20 cellular contexts compared by ENCODE assay signal in genomic region chr9:37679649-37680402, GRCh38. TPM values are rescaled to one million over a fixed set of nuclear protein-coding genes. Genes with fewer than 3 reads are reported as not detected.
"Had no signal": no experiment of that assay in that cellular context is flagged by ENCODE, and none has a peak within 500 bp of the region (broad histone marks: within the 10 kb centered on the region; RNA-seq: fewer than 3 reads in every experiment).

No MANE protein-coding gene starts in this region.

- H3K4me1 ChIP-seq: body of pancreas, foreskin keratinocyte, parathyroid adenoma had no signal

- H3K4me3 Mint-ChIP-seq: activated CD4-positive, alpha-beta T cell treated with anti-CD3 and anti-CD28 coated beads, Interleukin-2, amount 10 ng/mL, durations not matched to agents 7 days and 5 days; activated CD8-positive, alpha-beta T cell treated with anti-CD3 and anti-CD28 coated beads, Interleukin-2, amount 10 ng/mL, durations not matched to agents 7 days and 5 days; activated naive CD4-positive, alpha-beta T cell treated with anti-CD3 and anti-CD28 coated beads for 36 hours; activated T-cell treated with anti-CD3 and anti-CD28 coated beads, Interleukin-2, amount 50 U/mL, for 4 hours; naive thymus-derived CD4-positive, alpha-beta T cell; stimulated activated effector memory CD8-positive, alpha-beta T cell treated with anti-CD3 and anti-CD28 coated beads, Interleukin-12 subunit alpha, Interleukin-12 subunit beta, amount 100 ng/mL, for 72 hours; T-helper 2 cell treated with Interferon-gamma antibody and Interleukin-4, amounts not matched to agents 5 μg/mL and 100 μg/mL, for 36 hours; type B pancreatic cell had no signal

- H3K27ac Mint-ChIP-seq: activated CD4-positive, alpha-beta T cell treated with anti-CD3 and anti-CD28 coated beads, Interleukin-2, amount 10 ng/mL, durations not matched to agents 7 days and 5 days; activated CD8-positive, alpha-beta T cell treated with anti-CD3 and anti-CD28 coated beads, Interleukin-2, amount 10 ng/mL, durations not matched to agents 7 days and 5 days; activated naive CD4-positive, alpha-beta T cell treated with anti-CD3 and anti-CD28 coated beads for 36 hours; stimulated activated effector memory CD8-positive, alpha-beta T cell treated with anti-CD3 and anti-CD28 coated beads, Interleukin-12 subunit alpha, Interleukin-12 subunit beta, amount 100 ng/mL, for 72 hours; T-helper 2 cell treated with Interferon-gamma antibody and Interleukin-4, amounts not matched to agents 5 μg/mL and 100 μg/mL, for 36 hours; type B pancreatic cell had no signal

- H3K27ac ChIP-seq: body of pancreas, foreskin keratinocyte, parathyroid adenoma, testis had no signal

- H3K36me3 Mint-ChIP-seq: stimulated activated effector memory CD8-positive, alpha-beta T cell treated with anti-CD3 and anti-CD28 coated beads, Interleukin-12 subunit alpha, Interleukin-12 subunit beta, amount 100 ng/mL, for 72 hours; type B pancreatic cell had no signal

- H3K4me1 Mint-ChIP-seq: activated CD4-positive, alpha-beta T cell treated with anti-CD3 and anti-CD28 coated beads, Interleukin-2, amount 10 ng/mL, durations not matched to agents 7 days and 5 days; naive thymus-derived CD4-positive, alpha-beta T cell; stimulated activated effector memory CD8-positive, alpha-beta T cell treated with anti-CD3 and anti-CD28 coated beads, Interleukin-12 subunit alpha, Interleukin-12 subunit beta, amount 100 ng/mL, for 72 hours had no signal

- H3K4me2 ChIP-seq: smooth muscle cell had no signal

- H3K9ac ChIP-seq: parathyroid adenoma had no signal

- H3K27me3 ChIP-seq: body of pancreas, heart left ventricle, testis had no signal

- H3K9me3 ChIP-seq: body of pancreas, heart left ventricle, testis had no signal

- H3K4me3 ChIP-seq: body of pancreas, heart left ventricle, smooth muscle cell, testis had no signal

- H3K36me3 ChIP-seq: heart left ventricle had no signal

- H2AFZ ChIP-seq: parathyroid adenoma had no signal

- H3K9me3 Mint-ChIP-seq: activated CD4-positive, alpha-beta T cell treated with anti-CD3 and anti-CD28 coated beads, Interleukin-2, amount 10 ng/mL, durations not matched to agents 7 days and 5 days; activated naive CD4-positive, alpha-beta T cell treated with anti-CD3 and anti-CD28 coated beads for 36 hours; activated T-cell treated with anti-CD3 and anti-CD28 coated beads, Interleukin-2, amount 50 U/mL, for 4 hours; stimulated activated effector memory CD8-positive, alpha-beta T cell treated with anti-CD3 and anti-CD28 coated beads, Interleukin-12 subunit alpha, Interleukin-12 subunit beta, amount 100 ng/mL, for 72 hours; T-helper 2 cell treated with Interferon-gamma antibody and Interleukin-4, amounts not matched to agents 5 μg/mL and 100 μg/mL, for 36 hours; type B pancreatic cell had no signal

- H3K79me2 ChIP-seq: parathyroid adenoma had no signal

- DNase-seq: activated CD4-positive, alpha-beta T cell treated with anti-CD3 and anti-CD28 coated beads, Interleukin-2, amount 10 ng/mL, durations not matched to agents 7 days and 5 days; activated CD8-positive, alpha-beta memory T cell treated with anti-CD3 and anti-CD28 coated beads, Interleukin-2, amount 50 U/mL, for 4 hours; activated CD8-positive, alpha-beta T cell treated with anti-CD3 and anti-CD28 coated beads, Interleukin-2, amount 10 ng/mL, durations not matched to agents 7 days and 5 days; activated naive CD4-positive, alpha-beta T cell treated with anti-CD3 and anti-CD28 coated beads for 36 hours; activated T-cell treated with anti-CD3 and anti-CD28 coated beads, Interleukin-2, amount 50 U/mL, for 4 hours; body of pancreas; caudate nucleus; foreskin keratinocyte; heart left ventricle; naive thymus-derived CD4-positive, alpha-beta T cell; stimulated activated CD4-positive, alpha-beta T cell treated with anti-CD3 and anti-CD28 coated beads, Interleukin-4, amount 100 ng/mL, for 1 hour; testis had no signal

- ATAC-seq: activated CD4-positive, CD25-positive, alpha-beta regulatory T cell treated with anti-CD3 and anti-CD28 coated beads, Interleukin-2, amount 50 U/mL, for 24 hours; activated CD8-positive, alpha-beta T cell treated with anti-CD3 and anti-CD28 coated beads, Interleukin-2, amount 10 ng/mL, durations not matched to agents 7 days and 5 days; body of pancreas; foreskin keratinocyte; naive thymus-derived CD4-positive, alpha-beta T cell; sciatic nerve; stimulated activated effector memory CD8-positive, alpha-beta T cell treated with anti-CD3 and anti-CD28 coated beads, Interleukin-12 subunit alpha, Interleukin-12 subunit beta, amount 100 ng/mL, for 72 hours had no signal

RNA-seq across cellular contexts. Expression of gene FRMPD1, which starts 29.1 kb away (rescaled TPM):
- total RNA-seq: activated CD4-positive, alpha-beta T cell treated with anti-CD3 and anti-CD28 coated beads, Interleukin-2, amount 10 ng/mL, durations not matched to agents 7 days and 5 days; activated CD8-positive, alpha-beta T cell treated with anti-CD3 and anti-CD28 coated beads, Interleukin-2, amount 10 ng/mL, durations not matched to agents 7 days and 5 days; activated naive CD4-positive, alpha-beta T cell treated with anti-CD3 and anti-CD28 coated beads for 36 hours; dermis microvascular lymphatic vessel endothelial cell; naive thymus-derived CD4-positive, alpha-beta T cell had no signal
- polyA plus RNA-seq: naive thymus-derived CD4-positive, alpha-beta T cell; smooth muscle cell had no signal
